ENCODE assay signal across 9 cellular contexts in genomic region chr12:13205809-13206559, GRCh38. TPM values are rescaled to one million over a fixed set of nuclear protein-coding genes. Genes with fewer than 3 reads are reported as not detected.
A peak's percentile ranks its signal among the peaks of the same experiment; 100 is the strongest.
DNase-seq lines count a peak whose midpoint lies in the region; ATAC-seq and TF ChIP-seq lines count a peak whose summit lies in the region.
"Had no signal": no experiment of that assay in that cellular context is flagged by ENCODE, and none has a peak within 500 bp of the region (broad histone marks: within the 10 kb centered on the region; RNA-seq: fewer than 3 reads in every experiment).

No MANE protein-coding gene starts in this region.

- TF ChIP-seq POLR2A in stomach (IDR thresholded peaks at IDR 0.05) = no peak
- no peak for TF ChIP-seq POLR2A in prostate gland (IDR thresholded peaks at IDR 0.05)

- H3K27ac ChIP-seq in stomach = peak overlapping the region in 4 of 5 donors; percentile 26 to 36 (median 30)
- H3K27ac ChIP-seq in prostate gland = no peak overlapping the region

- H3K4me3 ChIP-seq in stomach (no peak overlapping the region), prostate gland (no peak overlapping the region)

- in situ Hi-C loops in GM13976 (cut with MboI; ENCODE audit: low sequenced_read_pairs, unreplicated experiment) = loop anchor here (25.0 kb wide), 1 partner anchor 419 kb away; the partner anchor contains the start of gene APOLD1

- POLR2A ChIA-PET in activated CD8-positive, alpha-beta T cell treated with anti-CD3 and anti-CD28 coated beads for 36 hours (lab: Charles Lee) = interaction anchor here (2.0 kb wide), 1 partner anchor 103 kb away, joined by 8 read pairs; no protein-coding TSS in a partner anchor

- peak overlapping the region; percentile 61 for H3K27ac Mint-ChIP-seq in activated CD8-positive, alpha-beta T cell treated with anti-CD3 and anti-CD28 coated beads for 36 hours
- no peak overlapping the region for H3K27ac Mint-ChIP-seq in progenitor cell of endocrine pancreas
- H3K27ac Mint-ChIP-seq: CD4-positive, CD25-positive, alpha-beta regulatory T cell had no signal

- H3K4me1 ChIP-seq in stomach (peaks cover 10 to 77% (median 17%) of the 10 kb centered on the region in 4 donors), prostate gland (replicated peaks) (no peaks in the 10 kb centered on the region)

- no peak for TF ChIP-seq CTCF in activated CD8-positive, alpha-beta T cell treated with anti-CD3 and anti-CD28 coated beads for 36 hours (IDR thresholded peaks at IDR 0.05)
- TF ChIP-seq CTCF in stomach (IDR thresholded peaks at IDR 0.05) (no peak), GM13976 (IDR thresholded peaks at IDR 0.05; ENCODE audit: borderline replicate concordance, control extremely low read depth, extremely low read depth, insufficient read depth, missing control alignments) (no peak), progenitor cell of endocrine pancreas (IDR thresholded peaks at IDR 0.05; ENCODE audit: unreplicated experiment) (no peak), prostate gland (IDR thresholded peaks at IDR 0.05) (no peak)

- H3K36me3 ChIP-seq in stomach (no peaks in the 10 kb centered on the region), prostate gland (no peaks in the 10 kb centered on the region)

- H3K9me3 Mint-ChIP-seq in activated CD8-positive, alpha-beta T cell treated with anti-CD3 and anti-CD28 coated beads for 36 hours = no peaks in the 10 kb centered on the region
- no peaks in the 10 kb centered on the region for H3K9me3 Mint-ChIP-seq in progenitor cell of endocrine pancreas (ENCODE audit: low read depth)
- H3K9me3 Mint-ChIP-seq: CD4-positive, CD25-positive, alpha-beta regulatory T cell had no signal

- H3K4me1 Mint-ChIP-seq in activated CD8-positive, alpha-beta T cell treated with anti-CD3 and anti-CD28 coated beads for 36 hours (ENCODE audit: low read depth) = peaks cover 27% of the 10 kb centered on the region
- peaks cover 2% of the 10 kb centered on the region for H3K4me1 Mint-ChIP-seq in progenitor cell of endocrine pancreas (ENCODE audit: low read depth)

- no peak for TF ChIP-seq EP300 in stomach (IDR thresholded peaks at IDR 0.05)

- CTCF ChIA-PET in activated CD8-positive, alpha-beta T cell treated with anti-CD3 and anti-CD28 coated beads for 36 hours (lab: Charles Lee) = interaction anchor here (1.2 to 7.9 kb wide), 4 partner anchors 8 to 205 kb away, joined by 3 to 150 read pairs (median 8); partner anchors contain the start of gene GSG1

- intact Hi-C loops in activated CD8-positive, alpha-beta T cell treated with anti-CD3 and anti-CD28 coated beads for 36 hours (cut with micrococcal nuclease) = no loop called here
- intact Hi-C loops in stomach (cut with DNase I; ENCODE audit: low total_unique reads) = loop anchor here (10.0 kb wide), 1 partner anchor 181 kb away; no protein-coding TSS in a partner anchor
- intact Hi-C loops in prostate gland (cut with DNase I) = no loop called here

- peak; percentile 58 for DNase-seq in activated CD8-positive, alpha-beta memory T cell treated with anti-CD3 and anti-CD28 coated beads, Interleukin-2, amount 50 U/mL, for 48 hours
- no peak for DNase-seq in activated CD8-positive, alpha-beta memory T cell treated with anti-CD3 and anti-CD28 coated beads for 24 hours
- DNase-seq in activated CD8-positive, alpha-beta T cell treated with anti-CD3 and anti-CD28 coated beads for 36 hours = peak; percentile 64
- DNase-seq in glomerular visceral epithelial cell (ENCODE audit: extremely low spot score) (peak; percentile 93), stomach (no peak), GM13976 (ENCODE audit: low spot score) (no peak), progenitor cell of endocrine pancreas (ENCODE audit: low spot score, unreplicated experiment) (no peak), prostate gland (ENCODE audit: low spot score) (no peak)
- DNase-seq: CD4-positive, CD25-positive, alpha-beta regulatory T cell had no signal

- WGBS in stomach, 5 donors = 62 to 75% (median 68%) methylated on average over 3 of the region's 3 CpGs
- 64% methylated on average over 3 of the region's 3 CpGs for WGBS in prostate gland

- H3K4me3 Mint-ChIP-seq in activated CD8-positive, alpha-beta T cell treated with anti-CD3 and anti-CD28 coated beads for 36 hours = no peak overlapping the region
- no peak overlapping the region for H3K4me3 Mint-ChIP-seq in progenitor cell of endocrine pancreas (ENCODE audit: low read depth)
- H3K4me3 Mint-ChIP-seq: CD4-positive, CD25-positive, alpha-beta regulatory T cell had no signal

- H3K27me3 ChIP-seq in stomach (peaks cover 0 to 7% (median 0%) of the 10 kb centered on the region in 3 donors), prostate gland (replicated peaks; ENCODE audit: insufficient read depth) (no peaks in the 10 kb centered on the region)

- H3K36me3 Mint-ChIP-seq in activated CD8-positive, alpha-beta T cell treated with anti-CD3 and anti-CD28 coated beads for 36 hours (ENCODE audit: low read depth) = no peaks in the 10 kb centered on the region
- no peaks in the 10 kb centered on the region for H3K36me3 Mint-ChIP-seq in progenitor cell of endocrine pancreas (ENCODE audit: insufficient read depth)
- H3K36me3 Mint-ChIP-seq: CD4-positive, CD25-positive, alpha-beta regulatory T cell had no signal

- H3K27me3 Mint-ChIP-seq in activated CD8-positive, alpha-beta T cell treated with anti-CD3 and anti-CD28 coated beads for 36 hours = peaks cover 5% of the 10 kb centered on the region
- peaks cover 75% of the 10 kb centered on the region for H3K27me3 Mint-ChIP-seq in progenitor cell of endocrine pancreas
- H3K27me3 Mint-ChIP-seq: CD4-positive, CD25-positive, alpha-beta regulatory T cell had no signal

- ATAC-seq in activated CD8-positive, alpha-beta T cell treated with anti-CD3 and anti-CD28 coated beads for 36 hours = peak; percentile 63

- no peaks in the 10 kb centered on the region for H3K9me3 ChIP-seq in stomach
- H3K9me3 ChIP-seq in prostate gland = no peaks in the 10 kb centered on the region

RNA-seq across cellular contexts. Expression of gene EMP1, which starts 9.5 kb away (rescaled TPM):
- total RNA-seq in activated CD8-positive, alpha-beta T cell treated with anti-CD3 and anti-CD28 coated beads for 36 hours = 1 to 10 TPM; 3.1 to 3.6 TPM
- total RNA-seq in stomach (100 to 1,000 TPM in 1 of 5 donors, 10 to 100 TPM in 3, 1 to 10 TPM in 1; 7.6 to 115 (median 23.9) TPM), progenitor cell of endocrine pancreas (0.31 and 0.47 TPM in 2 replicates), prostate gland (10 to 100 TPM; 38.9 to 71.6 TPM)
- polyA plus RNA-seq in stomach = 100 to 1,000 TPM in 1 of 3 donors, 10 to 100 TPM in 1, 1 to 10 TPM in 1; 6.2 to 209 (median 12.5) TPM

Comparison
In these comparisons a context has a peak if more than half of its experiments do, and no peak if none do; other contexts are left out.
1. DNase-seq: peak in activated CD8-positive, alpha-beta memory T cell treated with anti-CD3 and anti-CD28 coated beads, Interleukin-2, amount 50 U/mL, for 48 hours (single experiment), activated CD8-positive, alpha-beta T cell treated with anti-CD3 and anti-CD28 coated beads for 36 hours (single experiment) and glomerular visceral epithelial cell (single experiment); none in activated CD8-positive, alpha-beta memory T cell treated with anti-CD3 and anti-CD28 coated beads for 24 hours (single experiment), stomach (single experiment), GM13976 (single experiment), progenitor cell of endocrine pancreas (single experiment) and prostate gland (single experiment).
2. H3K27ac ChIP-seq: peak in stomach (4 of 5); none in prostate gland (0 of 2).